ENCODE assay signal across 24 cellular contexts in genomic region chr10:29879862-29880261, GRCh38.
"Had no signal": no experiment of that assay in that cellular context is flagged by ENCODE, and none has a peak within 500 bp of the region (broad histone marks: within the 10 kb centered on the region; RNA-seq: fewer than 3 reads in every experiment).

No MANE protein-coding gene starts in this region.

- H3K36me3 Mint-ChIP-seq: immature natural killer cell; memory B cell; natural killer cell; stimulated activated memory B cell treated with anti-CD40 and anti-IgM and Interleukin-4, amounts not matched to agents 10 μg/mL and 1 μg/mL and 100 μg/mL, for 72 hours had no signal

- H3K4me3 Mint-ChIP-seq: central memory CD8-positive, alpha-beta T cell; immature natural killer cell; memory B cell; natural killer cell; neural crest cell; stimulated activated memory B cell treated with anti-CD40 and anti-IgM and Interleukin-4, amounts not matched to agents 10 μg/mL and 1 μg/mL and 100 μg/mL, for 72 hours had no signal

- DNase-seq: colonic mucosa; dermis blood vessel endothelial cell; effector memory CD4-positive, alpha-beta T cell; erythroblast; esophagus squamous epithelium; hypothalamus; immature natural killer cell; islet precursor cell; natural killer cell; right cardiac atrium; spleen; stimulated activated CD4-positive, alpha-beta T cell treated with anti-CD3 and anti-CD28 coated beads, Interleukin-4, amount 100 ng/mL, for 4 hours; stimulated activated naive CD8-positive, alpha-beta T cell treated with anti-CD3 and anti-CD28 coated beads, Interleukin-15, Interleukin-2, amounts not matched to agents 100 U/mL and 50 U/mL, for 24 hours; substantia nigra; trophoblast cell had no signal

- H3K4me1 ChIP-seq: colonic mucosa, parathyroid adenoma, prostate gland, spleen had no signal

- H3K27ac ChIP-seq: colonic mucosa, parathyroid adenoma, prostate gland, skin epidermis, spleen, vagina had no signal

- ATAC-seq: natural killer cell; right cardiac atrium; stimulated activated memory B cell treated with anti-CD40 and anti-IgM and Interleukin-4, amounts not matched to agents 10 μg/mL and 1 μg/mL and 100 μg/mL, for 72 hours; stimulated activated naive CD8-positive, alpha-beta T cell treated with anti-CD3 and anti-CD28 coated beads, Interleukin-15, Interleukin-2, amounts not matched to agents 100 U/mL and 50 U/mL, for 24 hours had no signal

- H3K9me3 ChIP-seq: colonic mucosa, esophagus squamous epithelium, prostate gland, spleen, vagina had no signal

- H3K4me1 Mint-ChIP-seq: central memory CD8-positive, alpha-beta T cell; immature natural killer cell; memory B cell; natural killer cell; stimulated activated memory B cell treated with anti-CD40 and anti-IgM and Interleukin-4, amounts not matched to agents 10 μg/mL and 1 μg/mL and 100 μg/mL, for 72 hours had no signal

- H3K9me3 Mint-ChIP-seq: central memory CD8-positive, alpha-beta T cell; immature natural killer cell; memory B cell; natural killer cell; stimulated activated memory B cell treated with anti-CD40 and anti-IgM and Interleukin-4, amounts not matched to agents 10 μg/mL and 1 μg/mL and 100 μg/mL, for 72 hours had no signal

- H3K4me3 ChIP-seq: colonic mucosa, esophagus squamous epithelium, lung, prostate gland, skin epidermis, spleen, vagina had no signal

- H3K27ac Mint-ChIP-seq: immature natural killer cell; memory B cell; natural killer cell; stimulated activated memory B cell treated with anti-CD40 and anti-IgM and Interleukin-4, amounts not matched to agents 10 μg/mL and 1 μg/mL and 100 μg/mL, for 72 hours had no signal

- H3K27me3 ChIP-seq: colonic mucosa, esophagus squamous epithelium, vagina had no signal

- H3K36me3 ChIP-seq: colonic mucosa, esophagus squamous epithelium, prostate gland, spleen, vagina had no signal
